ENCODE assay signal across 8 cellular contexts in the genomic region with DNA sequence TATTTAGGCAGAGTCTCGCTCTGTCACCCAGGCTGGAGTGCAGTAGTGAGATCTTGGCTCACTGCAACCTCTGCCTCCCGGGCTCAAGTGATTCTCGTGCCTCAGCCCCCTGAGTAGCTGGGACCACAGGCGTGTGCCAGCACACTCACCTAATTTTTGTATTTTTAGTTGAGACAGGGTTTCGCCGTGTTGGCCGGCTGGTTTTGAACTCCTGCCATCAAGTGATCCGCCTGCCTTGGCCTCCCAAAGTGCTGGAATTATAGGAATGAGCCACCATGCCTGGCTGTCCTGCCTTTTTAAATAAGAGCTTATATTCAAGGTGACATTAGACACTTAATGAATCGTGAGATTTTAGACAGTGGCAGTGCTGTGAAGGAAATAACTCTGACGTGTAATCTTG. TPM values are rescaled to one million over a fixed set of nuclear protein-coding genes. Genes with fewer than 3 reads are reported as not detected.
DNase-seq lines count a peak whose midpoint lies in the region; ATAC-seq and TF ChIP-seq lines count a peak whose summit lies in the region.
"Not testable (repeated sequence)": the region's sequence is repeated elsewhere in the genome, so short reads cannot be mapped to it uniquely, and the experiment has no call there.

No MANE protein-coding gene starts in this region.

- TF ChIP-seq CTCF in esophagus muscularis mucosa (IDR thresholded peaks at IDR 0.05); heart right ventricle (IDR thresholded peaks at IDR 0.05); transverse colon (IDR thresholded peaks at IDR 0.05): not testable (repeated sequence)

- peak; percentile 38 for DNase-seq in GM23248
- DNase-seq in activated T-cell treated with anti-CD3 and anti-CD28 coated beads, Interleukin-2, amount 50 U/mL, for 24 hours; caudate nucleus (lab: John Stamatoyannopoulos, UW); esophagus muscularis mucosa (ENCODE audit: extremely low spot score); heart right ventricle; natural killer cell treated with Interleukin-12 subunit alpha and Interleukin-12 subunit beta and Interleukin-15 and Interleukin-18, amount 100 ng/mL, for 72 hours (ENCODE audit: low spot score); transverse colon: not testable (repeated sequence)

- H3K4me3 ChIP-seq in GM23248: 0 out of 2 replicates have a peak overlapping the region, but pooled peaks have one; percentile 5
- peak overlapping the region in 1 of 4 donors; percentile 4 for H3K4me3 ChIP-seq in esophagus muscularis mucosa
- peak overlapping the region in 1 of 10 donors; percentile 6 for H3K4me3 ChIP-seq in heart right ventricle
- not testable (repeated sequence) for H3K4me3 ChIP-seq in skeletal muscle satellite cell (ENCODE audit: low read length); transverse colon

- not testable (repeated sequence) for H3K27me3 ChIP-seq in GM23248 (replicated peaks; ENCODE audit: insufficient read depth); esophagus muscularis mucosa; heart right ventricle; skeletal muscle satellite cell (ENCODE audit: control insufficient read depth, insufficient read depth, low read length); transverse colon

- intact Hi-C loops in esophagus muscularis mucosa (cut with DNase I); heart right ventricle (cut with DNase I); transverse colon (cut with DNase I; ENCODE audit: low total_unique reads): not testable (repeated sequence)

- not testable (repeated sequence) for H2AFZ ChIP-seq in GM23248

- H3K4me2 ChIP-seq in GM23248 (ENCODE audit: unreplicated experiment) (peak overlapping the region; percentile 43), skeletal muscle satellite cell (ENCODE audit: low read length) (peak overlapping the region; percentile 7)

- H3K4me3 Mint-ChIP-seq in activated T-cell treated with anti-CD3 and anti-CD28 coated beads, Interleukin-2, amount 50 U/mL, for 24 hours; natural killer cell treated with Interleukin-12 subunit alpha and Interleukin-12 subunit beta and Interleukin-15 and Interleukin-18, amount 100 ng/mL, for 72 hours: not testable (repeated sequence)

- peak in 5 of 8 donors; percentile 12 to 26 (median 20) for ATAC-seq in heart right ventricle
- not testable (repeated sequence) for ATAC-seq in natural killer cell treated with Interleukin-12 subunit alpha and Interleukin-12 subunit beta and Interleukin-15 and Interleukin-18, amount 100 ng/mL, for 72 hours

- TF ChIP-seq POLR2A in esophagus muscularis mucosa (IDR thresholded peaks at IDR 0.05; ENCODE audit: low read depth); transverse colon (IDR thresholded peaks at IDR 0.05): not testable (repeated sequence)

- H3K36me3 ChIP-seq in GM23248 (ENCODE audit: low read depth) (peaks cover 34% of the 10 kb centered on the region), esophagus muscularis mucosa (peaks cover 18 to 40% (median 38%) of the 10 kb centered on the region in 4 donors), heart right ventricle (peaks cover 0 to 66% (median 31%) of the 10 kb centered on the region in 9 donors), skeletal muscle satellite cell (ENCODE audit: insufficient read depth, low read length) (peaks cover 34% of the 10 kb centered on the region), transverse colon (peaks cover 0 to 26% (median 11%) of the 10 kb centered on the region in 4 donors)

- H3K4me1 Mint-ChIP-seq in activated T-cell treated with anti-CD3 and anti-CD28 coated beads, Interleukin-2, amount 50 U/mL, for 24 hours (ENCODE audit: low read depth): peaks cover 20% of the 10 kb centered on the region
- H3K4me1 Mint-ChIP-seq in natural killer cell treated with Interleukin-12 subunit alpha and Interleukin-12 subunit beta and Interleukin-15 and Interleukin-18, amount 100 ng/mL, for 72 hours (ENCODE audit: low read depth in 2 of 2): peaks cover 10 to 31% of the 10 kb centered on the region in 2 donors

- not testable (repeated sequence) for H3K9me3 Mint-ChIP-seq in activated T-cell treated with anti-CD3 and anti-CD28 coated beads, Interleukin-2, amount 50 U/mL, for 24 hours; natural killer cell treated with Interleukin-12 subunit alpha and Interleukin-12 subunit beta and Interleukin-15 and Interleukin-18, amount 100 ng/mL, for 72 hours

- H3K4me1 ChIP-seq in GM23248 (ENCODE audit: insufficient read depth): peaks cover 60% of the 10 kb centered on the region
- peaks cover 42 to 78% (median 74%) of the 10 kb centered on the region in 4 donors for H3K4me1 ChIP-seq in esophagus muscularis mucosa
- peaks cover 14 to 78% (median 53%) of the 10 kb centered on the region in 9 donors for H3K4me1 ChIP-seq in heart right ventricle
- peaks cover 43% of the 10 kb centered on the region for H3K4me1 ChIP-seq in skeletal muscle satellite cell (ENCODE audit: control insufficient read depth, insufficient read depth, low read length)
- H3K4me1 ChIP-seq in transverse colon: peaks cover 0 to 58% (median 35%) of the 10 kb centered on the region in 4 donors

- not testable (repeated sequence) for TF ChIP-seq EP300 in esophagus muscularis mucosa (IDR thresholded peaks at IDR 0.05); transverse colon (IDR thresholded peaks at IDR 0.05; ENCODE audit: low read depth)

- H4K20me1 ChIP-seq in GM23248 (ENCODE audit: insufficient read depth): peaks cover 25% of the 10 kb centered on the region; the same call in 1 of the 2 replicates

- peaks cover 50% of the 10 kb centered on the region for H3F3A ChIP-seq in GM23248 (ENCODE audit: insufficient read depth)

- 24% methylated on average over 10 of the region's 10 CpGs for WGBS in GM23248 (ENCODE audit: low coverage in 1 of 2, low lambda C conversion rate in 2 of 2, missing lambda C conversion rate in 2 of 2), 2 experiments
- WGBS in esophagus muscularis mucosa: 27% methylated on average over 10 of the region's 10 CpGs
- WGBS in heart right ventricle, 2 donors: 29 to 30% methylated on average over 10 of the region's 10 CpGs
- WGBS in transverse colon (ENCODE audit: low coverage in 1 of 2), 2 donors: 70% methylated on average over 5 to 10 of the region's 10 CpGs

- in situ Hi-C loops in GM23248 (cut with MboI); transverse colon (cut with MboI; ENCODE audit: low pct_ligation_motif_present in 1 of 4, low pct_unique_long_range_greater_than_20kb in 1 of 4, low sequenced_read_pairs in 3 of 4): not testable (repeated sequence)

- H3K9me3 ChIP-seq in GM23248 (ENCODE audit: low read depth); esophagus muscularis mucosa; heart right ventricle; skeletal muscle satellite cell (replicated peaks; ENCODE audit: low read length); transverse colon: not testable (repeated sequence)

- H3K9ac ChIP-seq in GM23248: peak overlapping the region; percentile 40
- H3K9ac ChIP-seq in skeletal muscle satellite cell (ENCODE audit: low read depth, low read length): not testable (repeated sequence)

- peaks cover 58% of the 10 kb centered on the region for H3K36me3 Mint-ChIP-seq in activated T-cell treated with anti-CD3 and anti-CD28 coated beads, Interleukin-2, amount 50 U/mL, for 24 hours (ENCODE audit: low read depth)
- H3K36me3 Mint-ChIP-seq in natural killer cell treated with Interleukin-12 subunit alpha and Interleukin-12 subunit beta and Interleukin-15 and Interleukin-18, amount 100 ng/mL, for 72 hours: peaks cover 12% of the 10 kb centered on the region

- H3K27me3 Mint-ChIP-seq in activated T-cell treated with anti-CD3 and anti-CD28 coated beads, Interleukin-2, amount 50 U/mL, for 24 hours; natural killer cell treated with Interleukin-12 subunit alpha and Interleukin-12 subunit beta and Interleukin-15 and Interleukin-18, amount 100 ng/mL, for 72 hours: not testable (repeated sequence)

- peak overlapping the region; percentile 83 for H3K27ac Mint-ChIP-seq in activated T-cell treated with anti-CD3 and anti-CD28 coated beads, Interleukin-2, amount 50 U/mL, for 24 hours
- peak overlapping the region; percentile 9 to 88 for H3K27ac Mint-ChIP-seq in natural killer cell treated with Interleukin-12 subunit alpha and Interleukin-12 subunit beta and Interleukin-15 and Interleukin-18, amount 100 ng/mL, for 72 hours

- H3K27ac ChIP-seq in GM23248: peak overlapping the region; percentile 88
- peak overlapping the region; percentile 11 for H3K27ac ChIP-seq in caudate nucleus (ENCODE audit: low read depth, low read length)
- peak overlapping the region; percentile 25 to 58 (median 50) for H3K27ac ChIP-seq in esophagus muscularis mucosa (replicated peaks in 1 of 4)
- H3K27ac ChIP-seq in heart right ventricle: peak overlapping the region in 9 of 10 donors; percentile 3 to 75 (median 39)
- H3K27ac ChIP-seq in transverse colon: peak overlapping the region in 3 of 4 donors; percentile 15 to 34 (median 19)

- not testable (repeated sequence) for H3K9me2 ChIP-seq in GM23248 (ENCODE audit: insufficient read depth)

- peaks cover 98% of the 10 kb centered on the region for H3K79me2 ChIP-seq in GM23248 (ENCODE audit: insufficient read depth)

RNA-seq across cellular contexts. Expression of a gene that starts 24.3 kb away (rescaled TPM):
- total RNA-seq in GM23248 (2014; rRNA removed; shearing (Covaris generic)): 339 and 410 TPM in 2 replicates
- polyA plus RNA-seq in GM23248 (2016; fragmentation: Nextera tagmentation; extraction: Ambion mirVana) (177 and 184 TPM in 2 replicates), heart right ventricle (100 to 1,000 TPM; 151 to 220 TPM)
- total RNA-seq in esophagus muscularis mucosa (100 to 1,000 TPM; 285 to 343 (median 312) TPM), heart right ventricle (100 to 1,000 TPM; 123 to 166 (median 146) TPM), transverse colon (100 to 1,000 TPM; 205 to 427 (median 291) TPM)
- 100 to 1,000 TPM; 150 to 189 TPM for total RNA-seq in natural killer cell treated with Interleukin-12 subunit alpha and Interleukin-12 subunit beta and Interleukin-15 and Interleukin-18, amount 100 ng/mL, for 72 hours
- 152 and 168 TPM in 2 replicates for total RNA-seq in skeletal muscle satellite cell (2012; rRNA removed)

Comparison
In these comparisons a context has a peak if more than half of its experiments do, and no peak if none do; other contexts are left out.
1. H3K27ac ChIP-seq: peak in every context shown above with its lines; median percentile 88 in GM23248; 50 in esophagus muscularis mucosa; 39 in heart right ventricle; 19 in transverse colon; 11 in caudate nucleus.